ENCODE assay signal across 2 cellular contexts in the genomic region with DNA sequence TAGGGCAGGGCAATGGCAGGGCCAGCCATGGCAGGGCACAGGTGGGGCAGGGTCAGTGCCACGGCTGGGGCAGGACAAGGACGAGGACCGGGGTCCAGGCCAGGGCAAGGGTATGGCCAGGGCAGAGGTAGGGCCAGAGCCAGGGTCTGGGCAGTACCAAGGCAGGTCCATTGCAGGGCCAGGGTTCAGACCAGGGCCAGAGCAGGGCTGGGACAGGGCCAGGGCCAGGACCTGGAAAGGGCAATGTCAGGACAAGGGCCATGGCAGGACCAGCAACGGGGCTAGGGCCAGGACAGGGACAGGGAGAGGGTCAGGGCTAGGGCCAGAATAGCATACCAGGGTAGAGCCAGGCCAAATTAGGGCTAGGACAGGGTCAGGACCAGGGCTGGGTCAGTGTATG. TPM values are rescaled to one million over a fixed set of nuclear protein-coding genes. Genes with fewer than 3 reads are reported as not detected.
"Had no signal": no experiment of that assay in that cellular context is flagged by ENCODE, and none has a peak within 500 bp of the region (broad histone marks: within the 10 kb centered on the region; RNA-seq: fewer than 3 reads in every experiment).

No MANE protein-coding gene starts in this region.

RNA-seq across cellular contexts. Expression of a gene that starts 47.8 kb away (rescaled TPM):
- total RNA-seq: G401, GM12878 had no signal
- polyA plus RNA-seq: GM12878 had no signal
